In the genomic region with DNA sequence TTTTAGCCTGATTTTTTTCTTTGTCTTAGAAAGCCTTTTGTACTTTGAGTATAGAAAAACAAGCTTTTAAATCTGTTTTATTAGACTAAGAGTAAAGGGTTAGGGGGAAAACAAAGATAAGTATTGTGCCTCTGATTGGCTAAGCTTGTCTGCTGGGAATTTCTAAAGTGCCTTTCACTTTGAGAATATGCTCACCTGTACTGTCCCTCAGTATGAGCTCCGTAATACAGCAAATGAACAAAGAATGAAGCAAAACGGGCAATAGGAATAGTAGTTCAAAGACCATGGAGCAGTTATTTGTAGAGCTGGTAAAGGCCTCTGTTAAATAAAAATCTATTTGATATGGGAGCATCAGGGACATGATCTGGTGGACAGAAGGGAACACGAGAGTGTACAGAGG, we compare ENCODE assay signal across 20 cellular contexts.
"Had no signal": no experiment of that assay in that cellular context is flagged by ENCODE, and none has a peak within 500 bp of the region (broad histone marks: within the 10 kb centered on the region; RNA-seq: fewer than 3 reads in every experiment).

No MANE protein-coding gene starts in this region.

- H3K4me3 ChIP-seq: gastrocnemius medialis, prostate gland, sigmoid colon, stomach, thyroid gland, upper lobe of left lung had no signal

- H3K27ac ChIP-seq: gastrocnemius medialis, sigmoid colon, stomach, upper lobe of left lung had no signal

- ATAC-seq: gastrocnemius medialis; left cardiac atrium; naive thymus-derived CD8-positive, alpha-beta T cell; stimulated activated naive B cell treated with anti-CD40 and anti-IgM and Interleukin-4, amounts not matched to agents 10 μg/mL and 1 μg/mL and 100 μg/mL, for 72 hours had no signal

- DNase-seq: activated CD4-positive, alpha-beta T cell treated with anti-CD3 and anti-CD28 coated beads for 4 hours; activated CD4-positive, alpha-beta T cell treated with anti-CD3 and anti-CD28 coated beads, Interleukin-2, amount 50 U/mL, for 4 hours; activated CD8-positive, alpha-beta memory T cell treated with anti-CD3 and anti-CD28 coated beads for 24 hours; activated effector memory CD4-positive, alpha-beta T cell treated with Interleukin-2 at 50 U/mL for 16 hours; activated naive CD4-positive, alpha-beta T cell treated with Interleukin-2 at 50 U/mL for 16 hours; anterior cingulate cortex; dermis blood vessel endothelial cell; effector CD4-positive, alpha-beta T cell; gastrocnemius medialis; glutamatergic neuron; left cardiac atrium; naive thymus-derived CD8-positive, alpha-beta T cell; sigmoid colon; small intestine; stimulated activated CD4-positive, alpha-beta T cell treated with anti-CD3 and anti-CD28 coated beads, Interleukin-1b, Interleukin-23, amount 100 ng/mL, for 48 hours; stimulated activated naive B cell treated with anti-CD40 and anti-IgM and Interleukin-4, amounts not matched to agents 10 μg/mL and 1 μg/mL and 100 μg/mL, for 72 hours; stomach; thyroid gland; upper lobe of left lung had no signal

- H3K27me3 ChIP-seq: gastrocnemius medialis, sigmoid colon, stomach, thyroid gland, upper lobe of left lung had no signal

- H3K4me1 ChIP-seq: gastrocnemius medialis, sigmoid colon, stomach had no signal

- H3K36me3 ChIP-seq: gastrocnemius medialis, prostate gland, sigmoid colon, stomach, thyroid gland, upper lobe of left lung had no signal

- H3K9me3 ChIP-seq: gastrocnemius medialis, prostate gland, sigmoid colon, stomach, thyroid gland, upper lobe of left lung had no signal
